Comparison of ENCODE assay signal across 11 cellular contexts in genomic region chr15:40878785-40879184, GRCh38. TPM values are rescaled to one million over a fixed set of nuclear protein-coding genes. Genes with fewer than 3 reads are reported as not detected.
DNase-seq lines count a peak whose midpoint lies in the region; ATAC-seq, FAIRE-seq and TF ChIP-seq lines count a peak whose summit lies in the region.
"Had no signal": no experiment of that assay in that cellular context is flagged by ENCODE, and none has a peak within 500 bp of the region (broad histone marks: within the 10 kb centered on the region; RNA-seq: fewer than 3 reads in every experiment).

No MANE protein-coding gene starts in this region.

- in situ Hi-C loops in brain microvascular endothelial cell (cut with HindIII; ENCODE audit: low pct_ligation_motif_present, low sequenced_read_pairs) = no loop called here

- TF ChIP-seq CTCF in Calu3 (IDR thresholded peaks at IDR 0.05; ENCODE audit: unreplicated experiment) (no peak), PC-3 (conservative IDR thresholded peaks at IDR 0.05; ENCODE audit: low read depth, low read length) (no peak), fibroblast of villous mesenchyme (IDR thresholded peaks at IDR 0.05; ENCODE audit: insufficient read depth, low read depth, low read length) (no peak), brain microvascular endothelial cell (IDR thresholded peaks at IDR 0.05; ENCODE audit: low read depth, low read length, missing control alignments) (no peak)

- no peaks in the 10 kb centered on the region for H3K9me3 Mint-ChIP-seq in Calu3 (ENCODE audit: low read depth, unreplicated experiment)

- intact Hi-C loops in Calu3 (cut with micrococcal nuclease; ENCODE audit: unreplicated experiment) (no loop called here), PC-3 (cut with micrococcal nuclease) (loop anchor here (2.0 kb wide), 1 partner anchor 14 kb away; no protein-coding TSS in a partner anchor)

- peak overlapping the region; percentile 45 for H3K4me2 ChIP-seq in PC-3 (ENCODE audit: low read length)

- no peaks in the 10 kb centered on the region for H3K36me3 ChIP-seq in PC-3 (ENCODE audit: low read depth, low read length)
- no peaks in the 10 kb centered on the region for H3K36me3 ChIP-seq in brain microvascular endothelial cell (replicated peaks)

- peaks cover 8% of the 10 kb centered on the region for H3K4me1 Mint-ChIP-seq in Calu3 (ENCODE audit: low read depth, unreplicated experiment)

- no peaks in the 10 kb centered on the region for H3K27me3 ChIP-seq in PC-3 (ENCODE audit: low read length)
- H3K27me3 ChIP-seq in brain microvascular endothelial cell (replicated peaks) = no peaks in the 10 kb centered on the region

- no peaks in the 10 kb centered on the region for H4K20me1 ChIP-seq in PC-3 (ENCODE audit: low read length)

- no peak for FAIRE-seq in frontal cortex (lab: Jason Lieb, UNC)

- H2AFZ ChIP-seq in PC-3 (ENCODE audit: low read length) = no peak overlapping the region

- no peaks in the 10 kb centered on the region for H3K27me3 Mint-ChIP-seq in Calu3 (ENCODE audit: unreplicated experiment)

- H3K9me3 ChIP-seq in PC-3 (ENCODE audit: low read length) = no peaks in the 10 kb centered on the region

- no peak overlapping the region for H3K4me3 Mint-ChIP-seq in Calu3 (ENCODE audit: low read depth, unreplicated experiment)

- CTCF ChIA-PET in Calu3 (lab: Charles Lee) = interaction anchor here (0.7 to 1.7 kb wide), 6 partner anchors 10 to 28 kb away, joined by 3 to 8 read pairs (median 4); partner anchors contain the start of gene VPS18
- CTCF ChIA-PET in PC-3 (lab: Charles Lee) = interaction anchor here (0.6 to 1.6 kb wide), 10 partner anchors 13 to 458 kb away, joined by 3 to 9 read pairs (median 4); partner anchors contain the start of gene VPS18

- H3K4me3 ChIP-seq in PC-3 (ENCODE audit: low read length) (no peak overlapping the region), fibroblast of villous mesenchyme (ENCODE audit: low read depth, low read length) (no peak overlapping the region), brain microvascular endothelial cell (ENCODE audit: low read depth, low read length) (no peak overlapping the region)

- peak overlapping the region; percentile 21; the same call in 1 of the 2 replicates for H3K9ac ChIP-seq in PC-3 (ENCODE audit: low read length)

- ATAC-seq in GM21447 (IDR thresholded peaks at IDR 0.05; ENCODE audit: unreplicated experiment) (peak; percentile 80), PC-3 (peak; percentile 77), HG03521 (IDR thresholded peaks at IDR 0.05; ENCODE audit: unreplicated experiment) (no peak), GM18867 (IDR thresholded peaks at IDR 0.05; ENCODE audit: unreplicated experiment) (no peak)

- peak overlapping the region; percentile 36 for H3K27ac Mint-ChIP-seq in Calu3 (ENCODE audit: unreplicated experiment)

- peak; percentile 45 for DNase-seq in Calu3
- peak; percentile 88 for DNase-seq in PC-3
- peak; percentile 12 for DNase-seq in fibroblast of villous mesenchyme (ENCODE audit: low read depth)
- DNase-seq in frontal cortex (ENCODE audit: low spot score in 2 of 2) = no peak
- no peak for DNase-seq in brain microvascular endothelial cell
- DNase-seq: KG1 had no signal

- H3K79me2 ChIP-seq in PC-3 (ENCODE audit: low read length) = 0 out of 2 replicates have a peak, but pooled peaks cover under 1% of the 10 kb centered on the region

- H3K36me3 Mint-ChIP-seq in Calu3 (ENCODE audit: insufficient read depth, unreplicated experiment) = peaks cover 5% of the 10 kb centered on the region

- POLR2A ChIA-PET in PC-3 (lab: Charles Lee; ENCODE audit: unreplicated experiment) = no interaction called here

- no peaks in the 10 kb centered on the region for H3K9me2 ChIP-seq in PC-3 (replicated peaks; ENCODE audit: low read length)

- peak overlapping the region; percentile 61 for H3K27ac ChIP-seq in PC-3 (ENCODE audit: low read length)
- no peak overlapping the region for H3K27ac ChIP-seq in brain microvascular endothelial cell

- no peaks in the 10 kb centered on the region for H3F3A ChIP-seq in PC-3 (ENCODE audit: low read length, unreplicated experiment)

- peaks cover 20% of the 10 kb centered on the region for H3K4me1 ChIP-seq in PC-3 (ENCODE audit: insufficient read depth, low read length)

- BruUV-seq in Calu3 (replicated peaks; lab: Mats Ljungman, UMichigan) = no TSS peak
- no TSS peak for BruUV-seq in PC-3 (replicated peaks; lab: Mats Ljungman, UMichigan)

RNA-seq across cellular contexts. Expression of gene RHOV, which starts 4.8 kb away (rescaled TPM):
- total RNA-seq in Calu3 (2022) (4.2 and 4.9 TPM in 2 replicates), PC-3 (2014; rRNA removed) (39.5 and 52.2 TPM in 2 replicates), fibroblast of villous mesenchyme (under 0.01 TPM in 1 of 2 replicates, not detected in the other), frontal cortex (9.4 TPM)

RNA-seq across cellular contexts. Expression of gene VPS18, which starts 15.5 kb away (rescaled TPM):
- total RNA-seq in Calu3 (2022) = 14.3 and 16.6 TPM in 2 replicates
- 37.6 and 39.5 TPM in 2 replicates for total RNA-seq in PC-3 (2014; rRNA removed)
- 48.8 and 62.2 TPM in 2 replicates for total RNA-seq in fibroblast of villous mesenchyme
- total RNA-seq in frontal cortex = 29.8 TPM

RNA-seq across cellular contexts. Expression of gene SPINT1, which starts 34.9 kb away (rescaled TPM):
- total RNA-seq in Calu3 (2022) (93.7 and 98.4 TPM in 2 replicates), PC-3 (2014; rRNA removed) (177 and 244 TPM in 2 replicates), fibroblast of villous mesenchyme (0.32 and 0.43 TPM in 2 replicates), frontal cortex (1.6 TPM)

RNA-seq across cellular contexts. Expression of gene PPP1R14D, which starts 50.3 kb away (rescaled TPM):
- total RNA-seq in Calu3 (2022) (0.51 and 1.7 TPM in 2 replicates), PC-3 (2014; rRNA removed) (0.33 TPM in 1 of 2 replicates, not detected in the other), fibroblast of villous mesenchyme (not detected in 2 replicates), frontal cortex (not detected)
- total RNA-seq: activated CD8-positive, alpha-beta memory T cell treated with anti-CD3 and anti-CD28 coated beads for 36 hours; glomerular endothelial cell had no signal

RNA-seq across cellular contexts. Expression of gene DLL4, which starts 50.4 kb away (rescaled TPM):
- total RNA-seq in Calu3 (2022) (not detected in 2 replicates), PC-3 (2014; rRNA removed) (2.2 and 2.9 TPM in 2 replicates), fibroblast of villous mesenchyme (5.5 and 6.0 TPM in 2 replicates), frontal cortex (4.1 TPM)

Comparison
In these comparisons a context has a peak if more than half of its experiments do, and no peak if none do; other contexts are left out.
1. DNase-seq: peak in Calu3 (single experiment), PC-3 (single experiment) and fibroblast of villous mesenchyme (single experiment); none in frontal cortex (0 of 2) and brain microvascular endothelial cell (single experiment).
2. ATAC-seq: peak in GM21447 (single experiment) and PC-3 (single experiment); none in HG03521 (single experiment) and GM18867 (single experiment).
3. RNA of gene SPINT1, which starts 34.9 kb away (total RNA-seq): 177 to 244 TPM in PC-3 and 93.7 to 98.4 TPM in Calu3; 1.6 TPM in frontal cortex (single experiment) and 0.32 to 0.43 TPM in fibroblast of villous mesenchyme; every median in the first group is over 10 times any median in the second.